Comparison of ENCODE assay signal across 8 cellular contexts in genomic region chr2:43595603-43596412, GRCh38. TPM values are rescaled to one million over a fixed set of nuclear protein-coding genes. Genes with fewer than 3 reads are reported as not detected.
DNase-seq lines count a peak whose midpoint lies in the region; ATAC-seq, FAIRE-seq and TF ChIP-seq lines count a peak whose summit lies in the region.

Gene THADA, minus strand, starts transcription at chr2:43596038. Its CDS starts 3,646 bp downstream, at chr2:43592392.

- peaks cover 14% of the 10 kb centered on the region for H3K4me1 ChIP-seq in ACC112 (ENCODE audit: control insufficient read depth, insufficient read depth, low read length, unreplicated experiment)
- H3K4me1 ChIP-seq in mammary epithelial cell (ENCODE audit: insufficient read depth, low read length): peaks cover 14% of the 10 kb centered on the region
- H3K4me1 ChIP-seq in iPS-20b (ENCODE audit: insufficient read depth, low read length): peaks cover 5% of the 10 kb centered on the region; the same call in 1 of the 2 replicates
- no peaks in the 10 kb centered on the region for H3K4me1 ChIP-seq in small intestine (ENCODE audit: control insufficient read depth in 2 of 2, insufficient read depth in 1 of 2, low read depth in 1 of 2, low read length in 1 of 2)

- no peak for FAIRE-seq in small intestine (lab: Jason Lieb, UNC)

- H3K36me3 ChIP-seq in ACC112 (ENCODE audit: insufficient read depth, low read length) (no peaks in the 10 kb centered on the region), WERI-Rb-1 (peaks cover 6% of the 10 kb centered on the region), mammary epithelial cell (ENCODE audit: insufficient read depth, low read length) (peaks cover 8% of the 10 kb centered on the region), iPS-20b (ENCODE audit: insufficient read depth, low read depth, low read length) (peaks cover 16% of the 10 kb centered on the region; the same call in 1 of the 2 replicates), small intestine (ENCODE audit: control insufficient read depth in 2 of 2, insufficient read depth in 2 of 2, low read length in 2 of 2) (no peaks in the 10 kb centered on the region)

- dilution Hi-C loops in mammary epithelial cell (cut with HindIII; ENCODE audit: low sequenced_read_pairs): no loop called here

- peak within 1 kb of the TSS; percentile 92 for H3K4me3 ChIP-seq in ACC112 (ENCODE audit: low read depth, low read length)
- H3K4me3 ChIP-seq in WERI-Rb-1 (ENCODE audit: low read depth, low read length): peak within 1 kb of the TSS; percentile 81
- peak within 1 kb of the TSS; percentile 73 to 92 (median 75) for H3K4me3 ChIP-seq in mammary epithelial cell (replicated peaks in 1 of 3; ENCODE audit: insufficient read depth in 1 of 3, low read depth in 2 of 3, low read length in 3 of 3)
- H3K4me3 ChIP-seq in iPS-20b (ENCODE audit: low read length): peak within 1 kb of the TSS; percentile 89
- peak within 1 kb of the TSS; percentile 51 to 70 for H3K4me3 ChIP-seq in small intestine (ENCODE audit: low read depth in 1 of 2, low read length in 2 of 2)

- DNase-seq in NCI-H2196 treated with DMSO at 0.1 percent for 48 hours (lab: John Stamatoyannopoulos, UW; ENCODE audit: unreplicated experiment): peak; percentile 96
- peak; percentile 100 for DNase-seq in WERI-Rb-1
- DNase-seq in mammary epithelial cell: peak; percentile 98
- DNase-seq in small intestine: peak; percentile 99

- peak within 1 kb of the TSS; percentile 92 for H2AFZ ChIP-seq in ACC112 (ENCODE audit: low read length, unreplicated experiment)
- peak within 1 kb of the TSS; percentile 95 for H2AFZ ChIP-seq in mammary epithelial cell (ENCODE audit: low read depth, low read length)

- in situ Hi-C loops in mammary epithelial cell (cut with MboI; ENCODE audit: low sequenced_read_pairs in 2 of 2): no loop called here

- CTCF ChIA-PET in mammary epithelial cell (lab: Charles Lee; ENCODE audit: low non-redundant PET): interaction anchor here (0.8 kb wide), 1 partner anchor 166 kb away, joined by 3 read pairs; no protein-coding TSS in a partner anchor

- TF ChIP-seq CTCF in WERI-Rb-1 (IDR thresholded peaks at IDR 0.05; ENCODE audit: low read depth, low read length): no peak
- no peak for TF ChIP-seq CTCF in mammary epithelial cell (conservative IDR thresholded peaks at IDR 0.05 in 1 of 2, IDR thresholded peaks at IDR 0.05 in 1 of 2; ENCODE audit: extremely low read depth in 1 of 2, insufficient read depth in 1 of 2, low read depth in 1 of 2, low read length in 2 of 2)

- no peaks in the 10 kb centered on the region for H3K9me3 ChIP-seq in WERI-Rb-1 (ENCODE audit: severe bottlenecking)
- H3K9me3 ChIP-seq in mammary epithelial cell (replicated peaks; ENCODE audit: insufficient read depth, low read length): no peaks in the 10 kb centered on the region
- H3K9me3 ChIP-seq in iPS-20b (ENCODE audit: insufficient read depth, low read depth, low read length): no peaks in the 10 kb centered on the region
- no peaks in the 10 kb centered on the region for H3K9me3 ChIP-seq in small intestine (ENCODE audit: control insufficient read depth, low read depth)

- ATAC-seq in GM18870 (IDR thresholded peaks at IDR 0.05; ENCODE audit: unreplicated experiment) (peak; percentile 96), HG03135 (IDR thresholded peaks at IDR 0.05; ENCODE audit: unreplicated experiment) (peak; percentile 97)

- no peaks in the 10 kb centered on the region for H4K20me1 ChIP-seq in mammary epithelial cell (ENCODE audit: insufficient read depth, low read length)

- intact Hi-C loops in mammary epithelial cell (cut with micrococcal nuclease): no loop called here

- peak within 1 kb of the TSS; percentile 89 for H3K4me2 ChIP-seq in mammary epithelial cell (ENCODE audit: insufficient read depth, low read depth, low read length)

- H3K9ac ChIP-seq in mammary epithelial cell (ENCODE audit: insufficient read depth, low read length) (peak within 1 kb of the TSS; percentile 89), iPS-20b (ENCODE audit: low read depth, low read length) (peak within 1 kb of the TSS; percentile 98)

- 1% methylated on average over 23 of the region's 52 CpGs for WGBS in mammary epithelial cell (ENCODE audit: low coverage, missing lambda C conversion rate)
- WGBS in small intestine, 3 donors: 0 to 1% (median 0%) methylated on average over 47 to 52 of the region's 52 CpGs

- H3K27me3 ChIP-seq in ACC112 (ENCODE audit: insufficient read depth, low read length) (no peaks in the 10 kb centered on the region), WERI-Rb-1 (ENCODE audit: insufficient read depth, low read depth, severe bottlenecking) (no peaks in the 10 kb centered on the region), mammary epithelial cell (ENCODE audit: insufficient read depth, low read length) (no peaks in the 10 kb centered on the region), iPS-20b (ENCODE audit: insufficient read depth, low read length) (no peaks in the 10 kb centered on the region), small intestine (ENCODE audit: control insufficient read depth in 2 of 2, insufficient read depth in 2 of 2, low read length in 2 of 2) (no peaks in the 10 kb centered on the region)

- H3K27ac ChIP-seq in ACC112 (ENCODE audit: low read depth, low read length) (peak within 1 kb of the TSS; percentile 92), WERI-Rb-1 (peak within 1 kb of the TSS; percentile 91), mammary epithelial cell (ENCODE audit: insufficient read depth, low read depth, low read length) (peak within 1 kb of the TSS; percentile 90), iPS-20b (ENCODE audit: low read length) (peak within 1 kb of the TSS; percentile 97), small intestine (ENCODE audit: low read depth in 1 of 2, low read length in 1 of 2) (peak within 1 kb of the TSS; percentile 69 to 92)

- peaks cover 23% of the 10 kb centered on the region for H3K79me2 ChIP-seq in ACC112 (ENCODE audit: control insufficient read depth, insufficient read depth, low read length, unreplicated experiment)
- peaks cover 29% of the 10 kb centered on the region for H3K79me2 ChIP-seq in mammary epithelial cell (ENCODE audit: insufficient read depth, low read length)

- BruUV-seq in mammary epithelial cell (replicated peaks; lab: Mats Ljungman, UMichigan): TSS peak; percentile 66

RNA-seq across cellular contexts. Expression of gene THADA, which starts in this region (rescaled TPM):
- total RNA-seq in mammary epithelial cell: 10 to 100 TPM; 21.0 to 27.5 TPM
- polyA plus RNA-seq in mammary epithelial cell (14.4 TPM), small intestine (10 to 100 TPM in 2 of 3 donors, 1 to 10 TPM in 1; 6.3 to 13.5 (median 12.6) TPM)
- 50.5 TPM for polyA minus RNA-seq in mammary epithelial cell

Comparison
In these comparisons a context has a peak if more than half of its experiments do, and no peak if none do; other contexts are left out.
1. Peak in every context shown above with its lines: DNase-seq, ATAC-seq, H3K4me3 ChIP-seq and H3K27ac ChIP-seq.